Comparison of ENCODE assay signal across 33 cellular contexts in the genomic region with DNA sequence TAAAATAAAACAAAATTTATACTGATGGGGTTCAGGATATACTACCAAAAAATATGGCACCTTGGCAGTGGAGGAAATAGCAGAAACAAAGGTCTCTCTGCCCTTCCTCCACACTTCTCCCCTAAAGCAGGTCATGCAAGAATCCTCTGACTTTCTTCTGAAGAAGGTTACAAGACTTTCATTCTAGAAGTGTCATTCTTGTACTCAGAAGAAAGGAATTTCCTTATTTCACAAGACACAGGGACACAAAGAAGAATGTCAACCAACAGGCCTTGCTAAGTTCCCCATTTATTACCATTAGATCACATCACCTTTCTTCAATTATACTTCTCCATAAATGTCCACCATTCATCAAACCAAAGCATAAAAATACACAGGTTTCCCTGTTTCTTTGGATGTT.
"Had no signal": no experiment of that assay in that cellular context is flagged by ENCODE, and none has a peak within 500 bp of the region (broad histone marks: within the 10 kb centered on the region; RNA-seq: fewer than 3 reads in every experiment).

No MANE protein-coding gene starts in this region.

- H3K4me1 ChIP-seq: adrenal gland, body of pancreas, colonic mucosa, esophagus squamous epithelium, gastroesophageal sphincter had no signal

- H3K27ac ChIP-seq: adrenal gland, body of pancreas, cardiac muscle cell, colonic mucosa, dorsolateral prefrontal cortex, esophagus squamous epithelium, gastroesophageal sphincter had no signal

- H3K36me3 ChIP-seq: adrenal gland, cardiac muscle cell, colonic mucosa, esophagus squamous epithelium, gastroesophageal sphincter had no signal

- H3K27ac Mint-ChIP-seq: activated CD4-positive, alpha-beta memory T cell treated with anti-CD3 and anti-CD28 coated beads for 36 hours; activated CD4-positive, alpha-beta T cell treated with anti-CD3 and anti-CD28 coated beads for 36 hours; activated CD4-positive, alpha-beta T cell treated with anti-CD3 and anti-CD28 coated beads, Interleukin-2, amount 10 ng/mL, durations not matched to agents 24 days and 14 days; activated CD8-positive, alpha-beta memory T cell treated with anti-CD3 and anti-CD28 coated beads, Interleukin-2, amount 10 ng/mL, durations not matched to agents 7 days and 5 days; activated CD8-positive, alpha-beta T cell treated with anti-CD3 and anti-CD28 coated beads, Interleukin-2, amount 10 ng/mL, durations not matched to agents 7 days and 5 days; activated naive CD4-positive, alpha-beta T cell treated with anti-CD3 and anti-CD28 coated beads for 36 hours; activated naive CD4-positive, alpha-beta T cell treated with anti-CD3 and anti-CD28 coated beads, Interleukin-2, amount 50 U/mL, for 24 hours; activated naive CD8-positive, alpha-beta T cell treated with anti-CD3 and anti-CD28 coated beads for 36 hours; activated naive CD8-positive, alpha-beta T cell treated with anti-CD3 and anti-CD28 coated beads, Interleukin-2, amount 50 U/mL, for 24 hours; activated T-helper 1 cell treated with anti-CD3 and anti-CD28 coated beads, Interleukin-12 subunit alpha, Interleukin-12 subunit beta, Interleukin-2, Interleukin-4 antibody, amounts not matched to agents 30 ng/mL and 10 ng/mL and 1 ng/mL, durations not matched to agents 14 hours and 24 hours and 36 hours; activated T-helper 2 cell treated with anti-CD3 and anti-CD28 coated beads, Interferon-gamma antibody, Interleukin-2, Interleukin-4, amounts not matched to agents 10 μg/mL and 5 μg/mL and 100 μg/mL, durations not matched to agents 14 hours and 24 hours and 36 hours; dendritic cell treated with granulocyte-macrophage colony-stimulating factor and Interleukin-4, amounts not matched to agents 40 ng/mL and 50 ng/mL, for 4 days; endodermal cell had no signal

- DNase-seq: activated CD4-positive, alpha-beta memory T cell treated with anti-CD3 and anti-CD28 coated beads for 36 hours; activated CD4-positive, alpha-beta T cell treated with anti-CD3 and anti-CD28 coated beads for 36 hours; activated CD4-positive, alpha-beta T cell treated with anti-CD3 and anti-CD28 coated beads, Interleukin-2, amount 10 ng/mL, durations not matched to agents 24 days and 14 days; activated CD4-positive, CD25-positive, alpha-beta regulatory T cell; activated CD4-positive, CD25-positive, alpha-beta regulatory T cell treated with anti-CD3 and anti-CD28 coated beads, Interleukin-2, amount 50 U/mL, for 72 hours; activated CD8-positive, alpha-beta memory T cell treated with anti-CD3 and anti-CD28 coated beads, Interleukin-2, amount 10 ng/mL, durations not matched to agents 7 days and 5 days; activated CD8-positive, alpha-beta memory T cell treated with anti-CD3 and anti-CD28 coated beads, Interleukin-2, amount 50 U/mL, for 4 hours; activated CD8-positive, alpha-beta T cell treated with anti-CD3 and anti-CD28 coated beads, Interleukin-2, amount 10 ng/mL, durations not matched to agents 7 days and 5 days; activated effector memory CD4-positive, alpha-beta T cell treated with anti-CD3 and anti-CD28 coated beads, Interleukin-2, amount 50 U/mL, for 16 hours; activated naive CD4-positive, alpha-beta T cell treated with anti-CD3 and anti-CD28 coated beads for 36 hours; activated naive CD8-positive, alpha-beta T cell treated with anti-CD3 and anti-CD28 coated beads for 36 hours; activated naive CD8-positive, alpha-beta T cell treated with anti-CD3 and anti-CD28 coated beads, Interleukin-2, amount 50 U/mL, for 24 hours; activated T-cell treated with anti-CD3 and anti-CD28 coated beads, Interleukin-2, amount 50 U/mL, for 1 hour; activated T-cell treated with anti-CD3 and anti-CD28 coated beads, Interleukin-2, amount 50 U/mL, for 48 hours; adrenal gland; amygdala; aorta; body of pancreas; central memory CD4-positive, alpha-beta T cell; cerebellar nuclear complex; colonic mucosa; dorsolateral prefrontal cortex; effector memory CD4-positive, alpha-beta T cell; endodermal cell; esophagus squamous epithelium; foreskin melanocyte; T-helper 2 cell had no signal

- H3K9me3 Mint-ChIP-seq: activated CD4-positive, alpha-beta T cell treated with anti-CD3 and anti-CD28 coated beads, Interleukin-2, amount 10 ng/mL, durations not matched to agents 24 days and 14 days; activated naive CD8-positive, alpha-beta T cell treated with anti-CD3 and anti-CD28 coated beads for 36 hours had no signal

- ATAC-seq: activated CD4-positive, alpha-beta T cell treated with anti-CD3 and anti-CD28 coated beads for 36 hours; activated CD8-positive, alpha-beta memory T cell treated with anti-CD3 and anti-CD28 coated beads, Interleukin-2, amount 10 ng/mL, durations not matched to agents 7 days and 5 days; activated CD8-positive, alpha-beta T cell treated with anti-CD3 and anti-CD28 coated beads, Interleukin-2, amount 10 ng/mL, durations not matched to agents 7 days and 5 days; activated naive CD8-positive, alpha-beta T cell treated with anti-CD3 and anti-CD28 coated beads, Interleukin-2, amount 50 U/mL, for 24 hours; body of pancreas; gastroesophageal sphincter had no signal

- H3K27me3 Mint-ChIP-seq: activated CD4-positive, alpha-beta memory T cell treated with anti-CD3 and anti-CD28 coated beads for 36 hours; activated CD4-positive, alpha-beta T cell treated with anti-CD3 and anti-CD28 coated beads, Interleukin-2, amount 10 ng/mL, durations not matched to agents 24 days and 14 days; activated CD8-positive, alpha-beta memory T cell treated with anti-CD3 and anti-CD28 coated beads, Interleukin-2, amount 10 ng/mL, durations not matched to agents 7 days and 5 days; activated naive CD8-positive, alpha-beta T cell treated with anti-CD3 and anti-CD28 coated beads for 36 hours; activated naive CD8-positive, alpha-beta T cell treated with anti-CD3 and anti-CD28 coated beads, Interleukin-2, amount 50 U/mL, for 24 hours; dendritic cell treated with granulocyte-macrophage colony-stimulating factor and Interleukin-4, amounts not matched to agents 40 ng/mL and 50 ng/mL, for 4 days had no signal

- H3K36me3 Mint-ChIP-seq: activated CD4-positive, alpha-beta memory T cell treated with anti-CD3 and anti-CD28 coated beads for 36 hours; activated CD8-positive, alpha-beta memory T cell treated with anti-CD3 and anti-CD28 coated beads, Interleukin-2, amount 10 ng/mL, durations not matched to agents 7 days and 5 days; activated naive CD4-positive, alpha-beta T cell treated with anti-CD3 and anti-CD28 coated beads, Interleukin-2, amount 50 U/mL, for 24 hours; activated naive CD8-positive, alpha-beta T cell treated with anti-CD3 and anti-CD28 coated beads for 36 hours had no signal

- H3K4me3 ChIP-seq: adrenal gland, body of pancreas, cardiac muscle cell, colonic mucosa, dorsolateral prefrontal cortex, esophagus squamous epithelium, gastroesophageal sphincter had no signal

- H3K4me1 Mint-ChIP-seq: activated CD4-positive, alpha-beta T cell treated with anti-CD3 and anti-CD28 coated beads for 36 hours; activated CD4-positive, alpha-beta T cell treated with anti-CD3 and anti-CD28 coated beads, Interleukin-2, amount 10 ng/mL, durations not matched to agents 24 days and 14 days; activated CD8-positive, alpha-beta memory T cell treated with anti-CD3 and anti-CD28 coated beads, Interleukin-2, amount 10 ng/mL, durations not matched to agents 7 days and 5 days; activated naive CD4-positive, alpha-beta T cell treated with anti-CD3 and anti-CD28 coated beads, Interleukin-2, amount 50 U/mL, for 24 hours; activated naive CD8-positive, alpha-beta T cell treated with anti-CD3 and anti-CD28 coated beads for 36 hours; activated naive CD8-positive, alpha-beta T cell treated with anti-CD3 and anti-CD28 coated beads, Interleukin-2, amount 50 U/mL, for 24 hours; endodermal cell had no signal

- H3K27me3 ChIP-seq: adrenal gland, cardiac muscle cell, colonic mucosa, dorsolateral prefrontal cortex, esophagus squamous epithelium, gastroesophageal sphincter had no signal

- H3K4me3 Mint-ChIP-seq: activated CD4-positive, alpha-beta memory T cell treated with anti-CD3 and anti-CD28 coated beads for 36 hours; activated CD4-positive, alpha-beta T cell treated with anti-CD3 and anti-CD28 coated beads for 36 hours; activated CD4-positive, alpha-beta T cell treated with anti-CD3 and anti-CD28 coated beads, Interleukin-2, amount 10 ng/mL, durations not matched to agents 24 days and 14 days; activated CD8-positive, alpha-beta memory T cell treated with anti-CD3 and anti-CD28 coated beads, Interleukin-2, amount 10 ng/mL, durations not matched to agents 7 days and 5 days; activated CD8-positive, alpha-beta T cell treated with anti-CD3 and anti-CD28 coated beads, Interleukin-2, amount 10 ng/mL, durations not matched to agents 7 days and 5 days; activated naive CD4-positive, alpha-beta T cell treated with anti-CD3 and anti-CD28 coated beads for 36 hours; activated naive CD4-positive, alpha-beta T cell treated with anti-CD3 and anti-CD28 coated beads, Interleukin-2, amount 50 U/mL, for 24 hours; activated naive CD8-positive, alpha-beta T cell treated with anti-CD3 and anti-CD28 coated beads for 36 hours; activated naive CD8-positive, alpha-beta T cell treated with anti-CD3 and anti-CD28 coated beads, Interleukin-2, amount 50 U/mL, for 24 hours; activated T-helper 1 cell treated with anti-CD3 and anti-CD28 coated beads, Interleukin-12 subunit alpha, Interleukin-12 subunit beta, Interleukin-2, Interleukin-4 antibody, amounts not matched to agents 30 ng/mL and 10 ng/mL and 1 ng/mL, durations not matched to agents 14 hours and 24 hours and 36 hours; dendritic cell treated with granulocyte-macrophage colony-stimulating factor and Interleukin-4, amounts not matched to agents 40 ng/mL and 50 ng/mL, for 4 days; endodermal cell had no signal
